28 cellular contexts compared by ENCODE assay signal in the genomic region with DNA sequence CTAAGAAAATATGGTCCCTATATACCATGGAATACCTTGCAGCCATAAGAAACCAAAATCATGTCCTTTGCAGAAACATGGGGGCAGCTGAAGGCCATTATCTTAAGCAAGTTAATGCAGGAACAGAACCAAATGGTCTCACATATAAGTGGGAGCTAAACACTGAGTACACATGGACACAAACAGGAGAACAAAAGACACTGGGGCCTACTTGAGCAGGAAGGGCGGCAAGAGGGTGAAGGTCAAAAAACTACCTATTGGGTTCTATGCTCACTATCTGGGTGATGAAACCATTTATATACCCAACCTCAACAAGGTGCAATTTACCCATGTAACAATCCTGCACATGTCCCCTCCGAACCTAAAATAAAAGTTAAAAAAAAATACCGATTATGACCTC.
"Had no signal": no experiment of that assay in that cellular context is flagged by ENCODE, and none has a peak within 500 bp of the region (broad histone marks: within the 10 kb centered on the region; RNA-seq: fewer than 3 reads in every experiment).

No MANE protein-coding gene starts in this region.

- H3K36me3 Mint-ChIP-seq: activated naive CD4-positive, alpha-beta T cell treated with anti-CD3 and anti-CD28 coated beads, Interleukin-2, amount 50 U/mL, for 72 hours; WTC11 had no signal

- H3K4me3 Mint-ChIP-seq: activated CD4-positive, alpha-beta T cell treated with anti-CD3 and anti-CD28 coated beads for 36 hours; activated CD4-positive, alpha-beta T cell treated with anti-CD3 and anti-CD28 coated beads, Interleukin-2, amount 10 ng/mL, durations not matched to agents 7 days and 5 days; activated CD8-positive, alpha-beta T cell treated with anti-CD3 and anti-CD28 coated beads, Interleukin-2, amount 10 ng/mL, durations not matched to agents 7 days and 5 days; activated T-cell treated with anti-CD3 and anti-CD28 coated beads, Interleukin-2, amount 50 U/mL, for 24 hours; T-helper 1 cell treated with Interleukin-12 subunit alpha and Interleukin-12 subunit beta and Interleukin-4 antibody, amounts not matched to agents 30 μg/mL and 1 μg/mL, for 36 hours; T-helper 2 cell treated with Interferon-gamma antibody and Interleukin-4, amounts not matched to agents 5 μg/mL and 100 μg/mL, for 36 hours; WTC11 had no signal

- ATAC-seq: activated CD4-positive, alpha-beta T cell treated with anti-CD3 and anti-CD28 coated beads for 36 hours; activated CD4-positive, CD25-positive, alpha-beta regulatory T cell treated with anti-CD3 and anti-CD28 coated beads, Interleukin-2, amount 50 U/mL, for 24 hours; activated CD8-positive, alpha-beta T cell treated with anti-CD3 and anti-CD28 coated beads, Interleukin-2, amount 10 ng/mL, durations not matched to agents 7 days and 5 days; activated naive CD4-positive, alpha-beta T cell treated with anti-CD3 and anti-CD28 coated beads, Interleukin-2, amount 50 U/mL, for 72 hours; Panc1; WTC11 had no signal

- H3K9me3 Mint-ChIP-seq: activated CD4-positive, alpha-beta T cell treated with anti-CD3 and anti-CD28 coated beads, Interleukin-2, amount 10 ng/mL, durations not matched to agents 7 days and 5 days; activated naive CD4-positive, alpha-beta T cell treated with anti-CD3 and anti-CD28 coated beads, Interleukin-2, amount 50 U/mL, for 72 hours; activated T-cell treated with anti-CD3 and anti-CD28 coated beads, Interleukin-2, amount 50 U/mL, for 24 hours; activated T-helper 2 cell treated with anti-CD3 and anti-CD28 coated beads, Interferon-gamma antibody, Interleukin-2, Interleukin-4, amounts not matched to agents 10 μg/mL and 5 μg/mL and 100 μg/mL, durations not matched to agents 14 hours and 24 hours and 36 hours; T-helper 1 cell treated with Interleukin-12 subunit alpha and Interleukin-12 subunit beta and Interleukin-4 antibody, amounts not matched to agents 30 μg/mL and 1 μg/mL, for 36 hours; T-helper 2 cell treated with Interferon-gamma antibody and Interleukin-4, amounts not matched to agents 5 μg/mL and 100 μg/mL, for 36 hours; WTC11 had no signal

- H3K27ac Mint-ChIP-seq: activated CD4-positive, alpha-beta T cell treated with anti-CD3 and anti-CD28 coated beads for 36 hours; activated CD4-positive, alpha-beta T cell treated with anti-CD3 and anti-CD28 coated beads, Interleukin-2, amount 10 ng/mL, durations not matched to agents 7 days and 5 days; activated CD8-positive, alpha-beta T cell treated with anti-CD3 and anti-CD28 coated beads, Interleukin-2, amount 10 ng/mL, durations not matched to agents 7 days and 5 days; activated naive CD4-positive, alpha-beta T cell treated with anti-CD3 and anti-CD28 coated beads, Interleukin-2, amount 50 U/mL, for 72 hours; activated T-cell treated with anti-CD3 and anti-CD28 coated beads, Interleukin-2, amount 50 U/mL, for 24 hours; activated T-helper 2 cell treated with anti-CD3 and anti-CD28 coated beads, Interferon-gamma antibody, Interleukin-2, Interleukin-4, amounts not matched to agents 10 μg/mL and 5 μg/mL and 100 μg/mL, durations not matched to agents 14 hours and 24 hours and 36 hours; T-helper 1 cell treated with Interleukin-12 subunit alpha and Interleukin-12 subunit beta and Interleukin-4 antibody, amounts not matched to agents 30 μg/mL and 1 μg/mL, for 36 hours; T-helper 2 cell treated with Interferon-gamma antibody and Interleukin-4, amounts not matched to agents 5 μg/mL and 100 μg/mL, for 36 hours; WTC11 had no signal

- H3K27me3 Mint-ChIP-seq: activated CD4-positive, alpha-beta T cell treated with anti-CD3 and anti-CD28 coated beads, Interleukin-2, amount 10 ng/mL, durations not matched to agents 7 days and 5 days; activated T-cell treated with anti-CD3 and anti-CD28 coated beads, Interleukin-2, amount 50 U/mL, for 24 hours had no signal

- DNase-seq: activated CD4-positive, alpha-beta T cell treated with anti-CD3 and anti-CD28 coated beads for 36 hours; activated CD4-positive, alpha-beta T cell treated with anti-CD3 and anti-CD28 coated beads, Interleukin-2, amount 10 ng/mL, durations not matched to agents 7 days and 5 days; activated CD4-positive, alpha-beta T cell treated with anti-CD3 and anti-CD28 coated beads, Interleukin-2, amount 50 U/mL, for 48 hours; activated CD8-positive, alpha-beta T cell treated with anti-CD3 and anti-CD28 coated beads, Interleukin-2, amount 10 ng/mL, durations not matched to agents 7 days and 5 days; activated gamma-delta T cell; activated naive CD4-positive, alpha-beta T cell treated with Interleukin-2 at 50 U/mL for 16 hours; activated T-cell treated with anti-CD3 and anti-CD28 coated beads, Interleukin-2, amount 50 U/mL, for 24 hours; adrenal gland; body of pancreas; Karpas-422; KBM-7; NCI-H1436 treated with DMSO at 0.1 percent for 48 hours; NCI-H1694 treated with DMSO at 0.1 percent for 48 hours; NCI-H2029; NCI-H2107; NCI-H2171; NCI-H226; NCI-H446 treated with DMSO at 0.1 percent for 48 hours; NCI-H524; NCI-H774; SJCRH30 had no signal
